In genomic region chr3:66048051-66048395, GRCh38 we compare ENCODE assay signal across 25 cellular contexts. TPM values are rescaled to one million over a fixed set of nuclear protein-coding genes. Genes with fewer than 3 reads are reported as not detected.
DNase-seq lines count a peak whose midpoint lies in the region; ATAC-seq and TF ChIP-seq lines count a peak whose summit lies in the region.
"Had no signal": no experiment of that assay in that cellular context is flagged by ENCODE, and none has a peak within 500 bp of the region (broad histone marks: within the 10 kb centered on the region; RNA-seq: fewer than 3 reads in every experiment).

No MANE protein-coding gene starts in this region.

- H3K27ac Mint-ChIP-seq in type B pancreatic cell = no peak overlapping the region
- H3K27ac Mint-ChIP-seq: CD4-positive, alpha-beta T cell; stimulated activated memory B cell treated with anti-CD40 and anti-IgM and Interleukin-4, amounts not matched to agents 10 μg/mL and 1 μg/mL and 100 μg/mL, for 72 hours; T-cell had no signal

- H3K9me3 ChIP-seq in GM23248 (ENCODE audit: low read depth) (no peaks in the 10 kb centered on the region), ascending aorta (no peaks in the 10 kb centered on the region), smooth muscle cell (replicated peaks; ENCODE audit: low read depth) (no peaks in the 10 kb centered on the region)
- H3K9me3 ChIP-seq: esophagus muscularis mucosa, sigmoid colon had no signal

- H3K27me3 Mint-ChIP-seq in type B pancreatic cell = no peaks in the 10 kb centered on the region
- H3K27me3 Mint-ChIP-seq: stimulated activated memory B cell treated with anti-CD40 and anti-IgM and Interleukin-4, amounts not matched to agents 10 μg/mL and 1 μg/mL and 100 μg/mL, for 72 hours had no signal

- no peaks in the 10 kb centered on the region for H3K27me3 ChIP-seq in GM23248 (replicated peaks; ENCODE audit: insufficient read depth)
- H3K27me3 ChIP-seq in ascending aorta = no peaks in the 10 kb centered on the region
- H3K27me3 ChIP-seq in smooth muscle cell (ENCODE audit: low read depth) = no peaks in the 10 kb centered on the region
- H3K27me3 ChIP-seq: esophagus muscularis mucosa, sigmoid colon had no signal

- no peaks in the 10 kb centered on the region for H3K79me2 ChIP-seq in GM23248 (ENCODE audit: insufficient read depth)
- no peaks in the 10 kb centered on the region for H3K79me2 ChIP-seq in smooth muscle cell (ENCODE audit: low read depth)

- H3K4me1 ChIP-seq in GM23248 (ENCODE audit: insufficient read depth) (peaks cover 33% of the 10 kb centered on the region), ascending aorta (peaks cover 9 to 14% of the 10 kb centered on the region in 2 donors), smooth muscle cell (ENCODE audit: low read depth) (no peaks in the 10 kb centered on the region)

- intact Hi-C loops in ascending aorta (cut with DNase I) = loop anchor here (10.0 kb wide), 1 partner anchor 873 kb away; no protein-coding TSS in a partner anchor

- H2AFZ ChIP-seq in GM23248 (no peak overlapping the region), smooth muscle cell (ENCODE audit: low read depth) (no peak overlapping the region)

- peak overlapping the region; percentile 24 for H3K4me3 ChIP-seq in GM23248
- H3K4me3 ChIP-seq in ascending aorta = no peak overlapping the region
- no peak overlapping the region for H3K4me3 ChIP-seq in fibroblast of villous mesenchyme (ENCODE audit: low read depth, low read length)
- no peak overlapping the region for H3K4me3 ChIP-seq in smooth muscle cell
- H3K4me3 ChIP-seq: esophagus muscularis mucosa, sigmoid colon had no signal

- H3K4me3 Mint-ChIP-seq in type B pancreatic cell = no peak overlapping the region
- H3K4me3 Mint-ChIP-seq: CD4-positive, alpha-beta T cell; nephron; stimulated activated memory B cell treated with anti-CD40 and anti-IgM and Interleukin-4, amounts not matched to agents 10 μg/mL and 1 μg/mL and 100 μg/mL, for 72 hours; T-cell had no signal

- TF ChIP-seq CTCF in ascending aorta (IDR thresholded peaks at IDR 0.05) (no peak), fibroblast of villous mesenchyme (IDR thresholded peaks at IDR 0.05; ENCODE audit: insufficient read depth, low read depth, low read length) (no peak), smooth muscle cell (IDR thresholded peaks at IDR 0.05; ENCODE audit: borderline replicate concordance, insufficient read depth, poor library complexity, severe bottlenecking) (no peak), type B pancreatic cell (conservative IDR thresholded peaks at IDR 0.05) (no peak), RWPE1 (conservative IDR thresholded peaks at IDR 0.05; ENCODE audit: low read depth) (no peak)

- no peaks in the 10 kb centered on the region for H3K36me3 Mint-ChIP-seq in type B pancreatic cell
- H3K36me3 Mint-ChIP-seq: stimulated activated memory B cell treated with anti-CD40 and anti-IgM and Interleukin-4, amounts not matched to agents 10 μg/mL and 1 μg/mL and 100 μg/mL, for 72 hours; T-cell had no signal

- POLR2A ChIA-PET in RWPE1 (lab: Yijun Ruan, JAX; ENCODE audit: low non-redundant PET) = no interaction called here

- DNase-seq in GM23248 = peak; percentile 40
- DNase-seq in ascending aorta (ENCODE audit: low spot score in 2 of 2) = no peak
- peak; percentile 27 for DNase-seq in fibroblast of villous mesenchyme (ENCODE audit: low read depth)
- DNase-seq in smooth muscle cell (lab: John Stamatoyannopoulos, UW; ENCODE audit: unreplicated experiment) = no peak
- no peak for DNase-seq in type B pancreatic cell (ENCODE audit: extremely low spot score, unreplicated experiment)
- no peak for DNase-seq in OCI-M2 (lab: John Stamatoyannopoulos, UW; ENCODE audit: unreplicated experiment)
- no peak for DNase-seq in RWPE1 (ENCODE audit: low spot score)
- DNase-seq: activated CD4-positive, alpha-beta T cell treated with anti-CD3 and anti-CD28 coated beads for 1 hour; activated gamma-delta T cell treated with Interleukin-2 at 50 U/mL for 16 hours; activated T-cell treated with anti-CD3 and anti-CD28 coated beads, Interleukin-2, amount 50 U/mL, for 1 hour; anterior cingulate cortex; CD4-positive, alpha-beta T cell; cerebellar nuclear complex; effector memory CD4-positive, alpha-beta T cell; midbrain; NCI-H1048; NCI-H1930; NCI-H345; SHP77 treated with DMSO at 0.1 percent for 48 hours; sigmoid colon; T-cell had no signal

- H3K9ac ChIP-seq in GM23248 = no peak overlapping the region
- H3K9ac ChIP-seq in smooth muscle cell (ENCODE audit: low read depth) = no peak overlapping the region

- peaks cover 25% of the 10 kb centered on the region for H3F3A ChIP-seq in GM23248 (ENCODE audit: insufficient read depth)
- H3F3A ChIP-seq in smooth muscle cell (ENCODE audit: low read depth) = no peaks in the 10 kb centered on the region

- in situ Hi-C loops in GM23248 (cut with MboI) = no loop called here

- no peaks in the 10 kb centered on the region for H3K9me2 ChIP-seq in GM23248 (ENCODE audit: insufficient read depth)

- no peaks in the 10 kb centered on the region for H4K20me1 ChIP-seq in GM23248 (ENCODE audit: insufficient read depth)
- no peaks in the 10 kb centered on the region for H4K20me1 ChIP-seq in smooth muscle cell (ENCODE audit: low read depth)

- H3K36me3 ChIP-seq in GM23248 (ENCODE audit: low read depth) (no peaks in the 10 kb centered on the region), ascending aorta (no peaks in the 10 kb centered on the region), smooth muscle cell (ENCODE audit: low read depth) (no peaks in the 10 kb centered on the region)
- H3K36me3 ChIP-seq: esophagus muscularis mucosa, sigmoid colon had no signal

- H3K4me1 Mint-ChIP-seq in type B pancreatic cell (ENCODE audit: unreplicated experiment) = peaks cover 18% of the 10 kb centered on the region
- H3K4me1 Mint-ChIP-seq: stimulated activated memory B cell treated with anti-CD40 and anti-IgM and Interleukin-4, amounts not matched to agents 10 μg/mL and 1 μg/mL and 100 μg/mL, for 72 hours; T-cell had no signal

- peak overlapping the region; percentile 66 for H3K4me2 ChIP-seq in GM23248 (ENCODE audit: unreplicated experiment)
- H3K4me2 ChIP-seq in smooth muscle cell = peak overlapping the region; percentile 58

- ATAC-seq in HG03175 (IDR thresholded peaks at IDR 0.05; ENCODE audit: unreplicated experiment) = no peak
- ATAC-seq: stimulated activated memory B cell treated with anti-CD40 and anti-IgM and Interleukin-4, amounts not matched to agents 10 μg/mL and 1 μg/mL and 100 μg/mL, for 72 hours; T-cell had no signal

- H3K9me3 Mint-ChIP-seq in type B pancreatic cell = peaks cover 4% of the 10 kb centered on the region

- CTCF ChIA-PET in RWPE1 (lab: Yijun Ruan, JAX) = interaction anchor here (0.6 kb wide), 1 partner anchor 1212 kb away, joined by 3 read pairs; no protein-coding TSS in a partner anchor

- peak overlapping the region; percentile 51 for H3K27ac ChIP-seq in GM23248
- peak overlapping the region; percentile 43 to 52 for H3K27ac ChIP-seq in ascending aorta
- H3K27ac ChIP-seq in smooth muscle cell (ENCODE audit: low read depth) = peak overlapping the region; percentile 47
- H3K27ac ChIP-seq in RWPE1 = no peak overlapping the region

RNA-seq across cellular contexts. Expression of gene MAGI1, which starts 9.3 kb away (rescaled TPM):
- total RNA-seq in GM23248 (2014; rRNA removed; shearing (Covaris generic)) = 13.8 and 34.1 TPM in 2 replicates
- polyA plus RNA-seq in GM23248 (2016; fragmentation: Nextera tagmentation; extraction: Ambion mirVana) (5.8 and 7.3 TPM in 2 replicates), smooth muscle cell (9.9 and 11.4 TPM in 2 replicates)
- total RNA-seq in ascending aorta (28.4 TPM), fibroblast of villous mesenchyme (20.7 and 29.0 TPM in 2 replicates), smooth muscle cell (18.3 and 23.3 TPM in 2 replicates), type B pancreatic cell (ENCODE audit: low replicate concordance) (46.1 and 53.1 TPM in 2 replicates)
- total RNA-seq: CD4-positive, alpha-beta T cell had no signal

Comparison
In these comparisons a context has a peak if more than half of its experiments do, and no peak if none do; other contexts are left out.
1. DNase-seq: peak in GM23248 (single experiment) and fibroblast of villous mesenchyme (single experiment); none in ascending aorta (0 of 2), smooth muscle cell (single experiment), type B pancreatic cell (single experiment), OCI-M2 (single experiment) and RWPE1 (single experiment).